8 cellular contexts compared by ENCODE assay signal in genomic region chr9:124658165-124659017, GRCh38.
A peak's percentile ranks its signal among the peaks of the same experiment; 100 is the strongest.
DNase-seq lines count a peak whose midpoint lies in the region; ATAC-seq and TF ChIP-seq lines count a peak whose summit lies in the region.

No MANE protein-coding gene starts in this region.

- H3K36me3 ChIP-seq in fibroblast of lung (ENCODE audit: control insufficient read depth, insufficient read depth, low read length) (no peaks in the 10 kb centered on the region), muscle layer of duodenum (ENCODE audit: control insufficient read depth in 1 of 2, insufficient read depth in 2 of 2, low read length in 2 of 2) (no peaks in the 10 kb centered on the region)

- H3K4me2 ChIP-seq in fibroblast of lung (ENCODE audit: extremely low read depth, insufficient read depth, low read length): peak overlapping the region; percentile 71

- H3K27me3 ChIP-seq in fibroblast of lung (ENCODE audit: control insufficient read depth, insufficient read depth, low read length) (no peaks in the 10 kb centered on the region), muscle layer of duodenum (ENCODE audit: low read depth, low read length) (no peaks in the 10 kb centered on the region)

- no peaks in the 10 kb centered on the region for H3K36me3 Mint-ChIP-seq in CD14-positive monocyte

- no peaks in the 10 kb centered on the region for H3K9me3 ChIP-seq in fibroblast of lung (ENCODE audit: control insufficient read depth, insufficient read depth, low read depth, low read length)
- H3K9me3 ChIP-seq in muscle layer of duodenum (ENCODE audit: control insufficient read depth in 1 of 2, low read length in 2 of 2): no peaks in the 10 kb centered on the region

- H3K4me3 ChIP-seq in fibroblast of lung (replicated peaks in 1 of 4; ENCODE audit: control extremely low read depth in 1 of 4, insufficient read depth in 1 of 4, low read depth in 3 of 4, low read length in 4 of 4) (peak overlapping the region; percentile 53 to 79 (median 66)), muscle layer of duodenum (ENCODE audit: low read depth in 1 of 2, low read length in 2 of 2) (peak overlapping the region; percentile 68 to 78)

- H3K4me1 ChIP-seq in fibroblast of lung (ENCODE audit: control insufficient read depth, extremely low read depth, insufficient read depth, low read length) (no peaks in the 10 kb centered on the region), muscle layer of duodenum (ENCODE audit: control insufficient read depth in 1 of 2, insufficient read depth in 2 of 2, low read length in 2 of 2) (peaks cover 4 to 10% of the 10 kb centered on the region in 2 donors)

- ATAC-seq in HG03457 (IDR thresholded peaks at IDR 0.05; ENCODE audit: unreplicated experiment): peak; percentile 76

- H2AFZ ChIP-seq in fibroblast of lung (ENCODE audit: low read length): peak overlapping the region; percentile 18

- peak; percentile 92 for TF ChIP-seq POLR2A in GM19193 (IDR thresholded peaks at IDR 0.05; ENCODE audit: extremely low read depth, insufficient read depth, insufficient read length)

- peaks cover 44% of the 10 kb centered on the region for H3K4me1 Mint-ChIP-seq in CD14-positive monocyte

- no peaks in the 10 kb centered on the region for H4K20me1 ChIP-seq in fibroblast of lung (ENCODE audit: control insufficient read depth, extremely low read depth, insufficient read depth, low read length)

- peak overlapping the region in 6 of 7 donors; percentile 30 to 93 (median 82) for H3K27ac Mint-ChIP-seq in CD14-positive monocyte

- intact Hi-C loops in CD14-positive monocyte (cut with micrococcal nuclease): no loop called here

- peaks cover 2% of the 10 kb centered on the region for H3K79me2 ChIP-seq in fibroblast of lung (ENCODE audit: control insufficient read depth, insufficient read depth, low read length)

- DNase-seq in CD14-positive monocyte (ENCODE audit: low spot score): no peak
- peak; percentile 95 for DNase-seq in NCI-H510A treated with DMSO at 0.1 percent for 48 hours (lab: John Stamatoyannopoulos, UW)
- peak; percentile 4 for DNase-seq in activated T-cell treated with anti-CD3 and anti-CD28 coated beads for 1 hour (ENCODE audit: low read depth)
- peak; percentile 94 to 99 for DNase-seq in fibroblast of lung (ENCODE audit: low read depth in 2 of 2)
- peak; percentile 86 for DNase-seq in stromal cell of bone marrow (ENCODE audit: low read depth)

- no peaks in the 10 kb centered on the region for H3K9me3 Mint-ChIP-seq in CD14-positive monocyte

- peak overlapping the region; percentile 56 for H3K9ac ChIP-seq in fibroblast of lung (ENCODE audit: insufficient read depth, low read length)

- H3K4me3 Mint-ChIP-seq in CD14-positive monocyte: peak overlapping the region; percentile 84 to 94

- no peaks in the 10 kb centered on the region for H3K27me3 Mint-ChIP-seq in CD14-positive monocyte (ENCODE audit: low read depth in 3 of 3)

- peak overlapping the region; percentile 63 for H3K27ac ChIP-seq in fibroblast of lung (ENCODE audit: insufficient read depth, low read length)
- H3K27ac ChIP-seq in muscle layer of duodenum (ENCODE audit: low read length): peak overlapping the region; percentile 75

- TF ChIP-seq CTCF in CD14-positive monocyte (IDR thresholded peaks at IDR 0.05) (no peak), fibroblast of lung (conservative IDR thresholded peaks at IDR 0.05 in 1 of 2, IDR thresholded peaks at IDR 0.05 in 1 of 2; ENCODE audit: low read depth in 1 of 2, low read length in 2 of 2) (no peak)
